ENCODE assay signal across 14 cellular contexts in genomic region chr2:197247083-197247482, GRCh38.
DNase-seq lines count a peak whose midpoint lies in the region; ATAC-seq and TF ChIP-seq lines count a peak whose summit lies in the region.
"Had no signal": no experiment of that assay in that cellular context is flagged by ENCODE, and none has a peak within 500 bp of the region (broad histone marks: within the 10 kb centered on the region; RNA-seq: fewer than 3 reads in every experiment).

No MANE protein-coding gene starts in this region.

- POLR2A ChIA-PET in A673 (lab: Charles Lee; ENCODE audit: low non-redundant PET) = no interaction called here

- BruUV-seq in A673 (replicated peaks; lab: Mats Ljungman, UMichigan) = no TSS peak

- H3K27ac ChIP-seq in esophagus muscularis mucosa (replicated peaks in 1 of 4) (no peak overlapping the region), A673 (ENCODE audit: low read depth, low read length, poor library complexity, severe bottlenecking) (no peak overlapping the region)
- H3K27ac ChIP-seq: C4-2B, dorsolateral prefrontal cortex, suprapubic skin had no signal

- CTCF ChIA-PET in A673 (lab: Charles Lee) = no interaction called here

- TF ChIP-seq CTCF in BE2C (IDR thresholded peaks at IDR 0.05; ENCODE audit: low read depth, low read length) (no peak), esophagus muscularis mucosa (IDR thresholded peaks at IDR 0.05) (no peak), A673 (conservative IDR thresholded peaks at IDR 0.05; ENCODE audit: low read depth, low read length) (no peak)

- WGBS in esophagus muscularis mucosa = 89% methylated on average over 5 of the region's 5 CpGs

- no peaks in the 10 kb centered on the region for H3K27me3 ChIP-seq in BE2C
- H3K27me3 ChIP-seq in esophagus muscularis mucosa = no peaks in the 10 kb centered on the region
- H3K27me3 ChIP-seq in A673 (replicated peaks; ENCODE audit: insufficient read depth, low read depth, low read length, poor library complexity) = no peaks in the 10 kb centered on the region
- H3K27me3 ChIP-seq: dorsolateral prefrontal cortex, suprapubic skin had no signal

- no peak for TF ChIP-seq EP300 in esophagus muscularis mucosa (IDR thresholded peaks at IDR 0.05)

- peak; percentile 85 for ATAC-seq in GM18511 (IDR thresholded peaks at IDR 0.05; ENCODE audit: unreplicated experiment)
- peak; percentile 67 for ATAC-seq in HG03175 (IDR thresholded peaks at IDR 0.05; ENCODE audit: unreplicated experiment)
- ATAC-seq in GM18519 (IDR thresholded peaks at IDR 0.05; ENCODE audit: low FRiP score, unreplicated experiment) = no peak

- TF ChIP-seq POLR2A in esophagus muscularis mucosa (IDR thresholded peaks at IDR 0.05; ENCODE audit: low read depth) = no peak

- DNase-seq in BE2C (peak; percentile 48), esophagus muscularis mucosa (ENCODE audit: extremely low spot score) (peak; percentile 68), A673 (ENCODE audit: low spot score) (no peak), NCI-H1436 (lab: John Stamatoyannopoulos, UW) (no peak)
- no peak for DNase-seq in stimulated activated naive CD4-positive, alpha-beta T cell (lab: John Stamatoyannopoulos, UW)
- DNase-seq: dorsolateral prefrontal cortex, GF-D8, MV-4-11, NCI-H2227 treated with DMSO at 0.1 percent for 48 hours had no signal

- intact Hi-C loops in esophagus muscularis mucosa (cut with DNase I) (no loop called here), A673 (cut with micrococcal nuclease; ENCODE audit: unreplicated experiment) (no loop called here)

- peaks cover 15% of the 10 kb centered on the region for H3K4me1 ChIP-seq in BE2C
- H3K4me1 ChIP-seq in esophagus muscularis mucosa = peaks cover 0 to 21% (median 12%) of the 10 kb centered on the region in 4 donors
- H3K4me1 ChIP-seq in A673 (ENCODE audit: insufficient read depth, low read length, poor library complexity, severe bottlenecking) = peaks cover 12% of the 10 kb centered on the region
- H3K4me1 ChIP-seq: suprapubic skin had no signal

- H3K9me3 ChIP-seq in BE2C (no peaks in the 10 kb centered on the region), esophagus muscularis mucosa (no peaks in the 10 kb centered on the region), A673 (ENCODE audit: low read depth, low read length, poor library complexity, severe bottlenecking) (no peaks in the 10 kb centered on the region)
- H3K9me3 ChIP-seq: suprapubic skin had no signal

- H3K4me3 ChIP-seq in BE2C (ENCODE audit: low read depth, low read length) (peak overlapping the region; percentile 14; the same call in 1 of the 2 replicates), esophagus muscularis mucosa (no peak overlapping the region), A673 (ENCODE audit: low read depth, low read length, poor library complexity, severe bottlenecking) (no peak overlapping the region)
- H3K4me3 ChIP-seq: dorsolateral prefrontal cortex, suprapubic skin had no signal

- H3K36me3 ChIP-seq in BE2C (no peaks in the 10 kb centered on the region), esophagus muscularis mucosa (no peaks in the 10 kb centered on the region), A673 (ENCODE audit: insufficient read depth, low read length, poor library complexity, severe bottlenecking) (no peaks in the 10 kb centered on the region)
- H3K36me3 ChIP-seq: suprapubic skin had no signal

Comparison
In these comparisons a context has a peak if more than half of its experiments do, and no peak if none do; other contexts are left out.
1. DNase-seq: peak in BE2C (single experiment) and esophagus muscularis mucosa (single experiment); none in stimulated activated naive CD4-positive, alpha-beta T cell (0 of 6), A673 (single experiment) and NCI-H1436 (single experiment).